ENCODE assay signal across 35 cellular contexts in genomic region chr4:57146444-57146843, GRCh38. TPM values are rescaled to one million over a fixed set of nuclear protein-coding genes. Genes with fewer than 3 reads are reported as not detected.
"Had no signal": no experiment of that assay in that cellular context is flagged by ENCODE, and none has a peak within 500 bp of the region (broad histone marks: within the 10 kb centered on the region; RNA-seq: fewer than 3 reads in every experiment).

No MANE protein-coding gene starts in this region.

- DNase-seq: activated CD4-positive, alpha-beta memory T cell treated with anti-CD3 and anti-CD28 coated beads for 36 hours; activated CD4-positive, alpha-beta T cell treated with anti-CD3 and anti-CD28 coated beads for 36 hours; activated CD4-positive, alpha-beta T cell treated with anti-CD3 and anti-CD28 coated beads, Interleukin-2, amount 10 ng/mL, durations not matched to agents 24 days and 14 days; activated CD4-positive, CD25-positive, alpha-beta regulatory T cell; activated CD4-positive, CD25-positive, alpha-beta regulatory T cell treated with anti-CD3 and anti-CD28 coated beads, Interleukin-2, amount 50 U/mL, for 72 hours; activated CD8-positive, alpha-beta memory T cell treated with anti-CD3 and anti-CD28 coated beads, Interleukin-2, amount 10 ng/mL, durations not matched to agents 7 days and 5 days; activated CD8-positive, alpha-beta memory T cell treated with anti-CD3 and anti-CD28 coated beads, Interleukin-2, amount 50 U/mL, for 4 hours; activated CD8-positive, alpha-beta T cell treated with anti-CD3 and anti-CD28 coated beads, Interleukin-2, amount 10 ng/mL, durations not matched to agents 7 days and 5 days; activated effector memory CD4-positive, alpha-beta T cell treated with anti-CD3 and anti-CD28 coated beads, Interleukin-2, amount 50 U/mL, for 16 hours; activated naive CD4-positive, alpha-beta T cell treated with anti-CD3 and anti-CD28 coated beads for 36 hours; activated naive CD8-positive, alpha-beta T cell treated with anti-CD3 and anti-CD28 coated beads for 36 hours; activated naive CD8-positive, alpha-beta T cell treated with anti-CD3 and anti-CD28 coated beads, Interleukin-2, amount 50 U/mL, for 24 hours; activated T-cell treated with anti-CD3 and anti-CD28 coated beads, Interleukin-2, amount 50 U/mL, for 1 hour; activated T-cell treated with anti-CD3 and anti-CD28 coated beads, Interleukin-2, amount 50 U/mL, for 48 hours; adrenal gland; amygdala; aorta; central memory CD4-positive, alpha-beta T cell; cerebellar nuclear complex; dorsolateral prefrontal cortex; effector memory CD4-positive, alpha-beta T cell; endodermal cell; foreskin fibroblast; T-helper 1 cell; T-helper 2 cell had no signal

- H3K27me3 Mint-ChIP-seq: activated CD4-positive, alpha-beta T cell treated with anti-CD3 and anti-CD28 coated beads for 36 hours; dendritic cell treated with granulocyte-macrophage colony-stimulating factor and Interleukin-4, amounts not matched to agents 40 ng/mL and 50 ng/mL, for 4 days had no signal

- H3K4me3 Mint-ChIP-seq: activated CD4-positive, alpha-beta memory T cell treated with anti-CD3 and anti-CD28 coated beads for 36 hours; activated CD4-positive, alpha-beta T cell treated with anti-CD3 and anti-CD28 coated beads for 36 hours; activated CD4-positive, alpha-beta T cell treated with anti-CD3 and anti-CD28 coated beads, Interleukin-2, amount 10 ng/mL, durations not matched to agents 24 days and 14 days; activated CD8-positive, alpha-beta memory T cell treated with anti-CD3 and anti-CD28 coated beads, Interleukin-2, amount 10 ng/mL, durations not matched to agents 7 days and 5 days; activated CD8-positive, alpha-beta T cell treated with anti-CD3 and anti-CD28 coated beads, Interleukin-2, amount 10 ng/mL, durations not matched to agents 7 days and 5 days; activated naive CD4-positive, alpha-beta T cell treated with anti-CD3 and anti-CD28 coated beads for 36 hours; activated naive CD4-positive, alpha-beta T cell treated with anti-CD3 and anti-CD28 coated beads, Interleukin-2, amount 50 U/mL, for 24 hours; activated naive CD8-positive, alpha-beta T cell treated with anti-CD3 and anti-CD28 coated beads for 36 hours; activated naive CD8-positive, alpha-beta T cell treated with anti-CD3 and anti-CD28 coated beads, Interleukin-2, amount 50 U/mL, for 24 hours; activated T-helper 1 cell treated with anti-CD3 and anti-CD28 coated beads, Interleukin-12 subunit alpha, Interleukin-12 subunit beta, Interleukin-2, Interleukin-4 antibody, amounts not matched to agents 30 ng/mL and 10 ng/mL and 1 ng/mL, durations not matched to agents 14 hours and 24 hours and 36 hours; brain; dendritic cell treated with granulocyte-macrophage colony-stimulating factor and Interleukin-4, amounts not matched to agents 40 ng/mL and 50 ng/mL, for 4 days; endodermal cell had no signal

- H3K27ac ChIP-seq: adrenal gland, breast epithelium, cardiac muscle cell, coronary artery, dorsolateral prefrontal cortex had no signal

- H3K4me1 ChIP-seq: adrenal gland, breast epithelium had no signal

- H3K9me3 ChIP-seq: adrenal gland, breast epithelium had no signal

- ATAC-seq: activated CD4-positive, alpha-beta T cell treated with anti-CD3 and anti-CD28 coated beads for 36 hours; activated CD8-positive, alpha-beta memory T cell treated with anti-CD3 and anti-CD28 coated beads, Interleukin-2, amount 10 ng/mL, durations not matched to agents 7 days and 5 days; activated CD8-positive, alpha-beta T cell treated with anti-CD3 and anti-CD28 coated beads, Interleukin-2, amount 10 ng/mL, durations not matched to agents 7 days and 5 days; activated naive CD8-positive, alpha-beta T cell treated with anti-CD3 and anti-CD28 coated beads, Interleukin-2, amount 50 U/mL, for 24 hours; esophagus mucosa had no signal

- H3K4me3 ChIP-seq: adrenal gland, breast epithelium, cardiac muscle cell, coronary artery, dorsolateral prefrontal cortex had no signal

- H3K27me3 ChIP-seq: adrenal gland, breast epithelium, cardiac muscle cell, dorsolateral prefrontal cortex had no signal

- H3K27ac Mint-ChIP-seq: activated CD4-positive, alpha-beta memory T cell treated with anti-CD3 and anti-CD28 coated beads for 36 hours; activated CD4-positive, alpha-beta T cell treated with anti-CD3 and anti-CD28 coated beads for 36 hours; activated CD4-positive, alpha-beta T cell treated with anti-CD3 and anti-CD28 coated beads, Interleukin-2, amount 10 ng/mL, durations not matched to agents 24 days and 14 days; activated CD8-positive, alpha-beta memory T cell treated with anti-CD3 and anti-CD28 coated beads, Interleukin-2, amount 10 ng/mL, durations not matched to agents 7 days and 5 days; activated CD8-positive, alpha-beta T cell treated with anti-CD3 and anti-CD28 coated beads, Interleukin-2, amount 10 ng/mL, durations not matched to agents 7 days and 5 days; activated naive CD4-positive, alpha-beta T cell treated with anti-CD3 and anti-CD28 coated beads for 36 hours; activated naive CD4-positive, alpha-beta T cell treated with anti-CD3 and anti-CD28 coated beads, Interleukin-2, amount 50 U/mL, for 24 hours; activated naive CD8-positive, alpha-beta T cell treated with anti-CD3 and anti-CD28 coated beads for 36 hours; activated naive CD8-positive, alpha-beta T cell treated with anti-CD3 and anti-CD28 coated beads, Interleukin-2, amount 50 U/mL, for 24 hours; activated T-helper 1 cell treated with anti-CD3 and anti-CD28 coated beads, Interleukin-12 subunit alpha, Interleukin-12 subunit beta, Interleukin-2, Interleukin-4 antibody, amounts not matched to agents 30 ng/mL and 10 ng/mL and 1 ng/mL, durations not matched to agents 14 hours and 24 hours and 36 hours; activated T-helper 2 cell treated with anti-CD3 and anti-CD28 coated beads, Interferon-gamma antibody, Interleukin-2, Interleukin-4, amounts not matched to agents 10 μg/mL and 5 μg/mL and 100 μg/mL, durations not matched to agents 14 hours and 24 hours and 36 hours; brain; dendritic cell treated with granulocyte-macrophage colony-stimulating factor and Interleukin-4, amounts not matched to agents 40 ng/mL and 50 ng/mL, for 4 days; endodermal cell had no signal

- H3K36me3 ChIP-seq: adrenal gland, breast epithelium, cardiac muscle cell had no signal

- H3K9me3 Mint-ChIP-seq: activated CD4-positive, alpha-beta memory T cell treated with anti-CD3 and anti-CD28 coated beads for 36 hours; activated CD4-positive, alpha-beta T cell treated with anti-CD3 and anti-CD28 coated beads, Interleukin-2, amount 10 ng/mL, durations not matched to agents 24 days and 14 days; activated naive CD4-positive, alpha-beta T cell treated with anti-CD3 and anti-CD28 coated beads for 36 hours; activated naive CD4-positive, alpha-beta T cell treated with anti-CD3 and anti-CD28 coated beads, Interleukin-2, amount 50 U/mL, for 24 hours; activated naive CD8-positive, alpha-beta T cell treated with anti-CD3 and anti-CD28 coated beads for 36 hours; activated naive CD8-positive, alpha-beta T cell treated with anti-CD3 and anti-CD28 coated beads, Interleukin-2, amount 50 U/mL, for 24 hours; activated T-helper 1 cell treated with anti-CD3 and anti-CD28 coated beads, Interleukin-12 subunit alpha, Interleukin-12 subunit beta, Interleukin-2, Interleukin-4 antibody, amounts not matched to agents 30 ng/mL and 10 ng/mL and 1 ng/mL, durations not matched to agents 14 hours and 24 hours and 36 hours; activated T-helper 2 cell treated with anti-CD3 and anti-CD28 coated beads, Interferon-gamma antibody, Interleukin-2, Interleukin-4, amounts not matched to agents 10 μg/mL and 5 μg/mL and 100 μg/mL, durations not matched to agents 14 hours and 24 hours and 36 hours; dendritic cell treated with granulocyte-macrophage colony-stimulating factor and Interleukin-4, amounts not matched to agents 40 ng/mL and 50 ng/mL, for 4 days; endodermal cell had no signal

- H3K36me3 Mint-ChIP-seq: activated CD4-positive, alpha-beta memory T cell treated with anti-CD3 and anti-CD28 coated beads for 36 hours; activated CD8-positive, alpha-beta memory T cell treated with anti-CD3 and anti-CD28 coated beads, Interleukin-2, amount 10 ng/mL, durations not matched to agents 7 days and 5 days; activated naive CD4-positive, alpha-beta T cell treated with anti-CD3 and anti-CD28 coated beads, Interleukin-2, amount 50 U/mL, for 24 hours; activated naive CD8-positive, alpha-beta T cell treated with anti-CD3 and anti-CD28 coated beads for 36 hours; brain had no signal

- H3K4me1 Mint-ChIP-seq: activated CD4-positive, alpha-beta T cell treated with anti-CD3 and anti-CD28 coated beads for 36 hours; activated CD4-positive, alpha-beta T cell treated with anti-CD3 and anti-CD28 coated beads, Interleukin-2, amount 10 ng/mL, durations not matched to agents 24 days and 14 days; activated CD8-positive, alpha-beta memory T cell treated with anti-CD3 and anti-CD28 coated beads, Interleukin-2, amount 10 ng/mL, durations not matched to agents 7 days and 5 days; activated naive CD4-positive, alpha-beta T cell treated with anti-CD3 and anti-CD28 coated beads, Interleukin-2, amount 50 U/mL, for 24 hours; activated naive CD8-positive, alpha-beta T cell treated with anti-CD3 and anti-CD28 coated beads for 36 hours; activated naive CD8-positive, alpha-beta T cell treated with anti-CD3 and anti-CD28 coated beads, Interleukin-2, amount 50 U/mL, for 24 hours; brain had no signal

RNA-seq across cellular contexts. Expression of gene IGFBP7, which starts 36.3 kb away (rescaled TPM):
- total RNA-seq: activated CD4-positive, alpha-beta memory T cell treated with anti-CD3 and anti-CD28 coated beads for 36 hours; activated CD4-positive, alpha-beta T cell treated with anti-CD3 and anti-CD28 coated beads for 36 hours; activated CD4-positive, alpha-beta T cell treated with anti-CD3 and anti-CD28 coated beads, Interleukin-2, amount 10 ng/mL, durations not matched to agents 24 days and 14 days; activated CD8-positive, alpha-beta memory T cell treated with anti-CD3 and anti-CD28 coated beads for 36 hours; activated CD8-positive, alpha-beta T cell treated with anti-CD3 and anti-CD28 coated beads, Interleukin-2, amount 10 ng/mL, durations not matched to agents 7 days and 5 days; activated naive CD8-positive, alpha-beta T cell treated with anti-CD3 and anti-CD28 coated beads for 36 hours; activated T-helper 1 cell treated with anti-CD3 and anti-CD28 coated beads, Interleukin-12 subunit alpha, Interleukin-12 subunit beta, Interleukin-2, Interleukin-4 antibody, amounts not matched to agents 30 ng/mL and 10 ng/mL and 1 ng/mL, durations not matched to agents 14 hours and 24 hours and 36 hours; activated T-helper 2 cell treated with anti-CD3 and anti-CD28 coated beads, Interferon-gamma antibody, Interleukin-2, Interleukin-4, amounts not matched to agents 10 μg/mL and 5 μg/mL and 100 μg/mL, durations not matched to agents 14 hours and 24 hours and 36 hours had no signal
